In genomic region chr21:38121888-38122705, GRCh38 we compare ENCODE assay signal across 25 cellular contexts.
DNase-seq lines count a peak whose midpoint lies in the region; ATAC-seq, FAIRE-seq and TF ChIP-seq lines count a peak whose summit lies in the region.
"Had no signal": no experiment of that assay in that cellular context is flagged by ENCODE, and none has a peak within 500 bp of the region (broad histone marks: within the 10 kb centered on the region; RNA-seq: fewer than 3 reads in every experiment).

No MANE protein-coding gene starts in this region.

- FAIRE-seq in endothelial cell of umbilical vein (lab: Jason Lieb, UNC), result no peak
- FAIRE-seq: A204.1, GM12892, GM19239, H54 had no signal

- no peaks in the 10 kb centered on the region for H3K4me1 ChIP-seq in CD8-positive, alpha-beta memory T cell (ENCODE audit: insufficient read depth, low read length)
- H3K4me1 ChIP-seq in endothelial cell of umbilical vein (ENCODE audit: control insufficient read depth, extremely low read depth, insufficient read depth, low read length), result no peaks in the 10 kb centered on the region
- no peaks in the 10 kb centered on the region for H3K4me1 ChIP-seq in testis
- H3K4me1 ChIP-seq: Caco-2 had no signal

- no peaks in the 10 kb centered on the region for H3K36me3 ChIP-seq in CD8-positive, alpha-beta memory T cell (ENCODE audit: insufficient read depth, low read length)
- no peaks in the 10 kb centered on the region for H3K36me3 ChIP-seq in endothelial cell of umbilical vein (ENCODE audit: control insufficient read depth in 2 of 2, extremely low read depth in 1 of 2, insufficient read depth in 2 of 2, low read length in 2 of 2)
- H3K36me3 ChIP-seq in testis (ENCODE audit: low read depth, missing control alignments), result no peaks in the 10 kb centered on the region

- peaks cover 0 to 3% (median 0%) of the 10 kb centered on the region in 5 donors for H3K9me3 Mint-ChIP-seq in CD8-positive, alpha-beta memory T cell
- no peaks in the 10 kb centered on the region for H3K9me3 Mint-ChIP-seq in activated naive CD4-positive, alpha-beta T cell treated with anti-CD3 and anti-CD28 coated beads, Interleukin-2, amount 10 ng/mL, durations not matched to agents 7 days and 5 days

- no peak overlapping the region for H3K4me2 ChIP-seq in endothelial cell of umbilical vein (ENCODE audit: insufficient read depth, low read length)
- H3K4me2 ChIP-seq: KMS-11, PC-9 had no signal

- H4K20me1 ChIP-seq in endothelial cell of umbilical vein (replicated peaks; ENCODE audit: control insufficient read depth, extremely low read depth, insufficient read depth, low read length), result no peaks in the 10 kb centered on the region

- H3K27me3 Mint-ChIP-seq in CD8-positive, alpha-beta memory T cell, result peaks cover 0 to 8% of the 10 kb centered on the region in 2 donors
- peaks cover 3% of the 10 kb centered on the region for H3K27me3 Mint-ChIP-seq in activated naive CD4-positive, alpha-beta T cell treated with anti-CD3 and anti-CD28 coated beads, Interleukin-2, amount 10 ng/mL, durations not matched to agents 7 days and 5 days
- H3K27me3 Mint-ChIP-seq: CD4-positive, alpha-beta memory T cell had no signal

- POLR2A ChIA-PET in CD8-positive, alpha-beta memory T cell (lab: Charles Lee), result no interaction called here
- POLR2A ChIA-PET in endothelial cell of umbilical vein (lab: Charles Lee), result no interaction called here

- no peak for ATAC-seq in HG03159 (IDR thresholded peaks at IDR 0.05; ENCODE audit: unreplicated experiment)

- no peaks in the 10 kb centered on the region for H3K36me3 Mint-ChIP-seq in CD8-positive, alpha-beta memory T cell
- no peaks in the 10 kb centered on the region for H3K36me3 Mint-ChIP-seq in activated naive CD4-positive, alpha-beta T cell treated with anti-CD3 and anti-CD28 coated beads, Interleukin-2, amount 10 ng/mL, durations not matched to agents 7 days and 5 days
- H3K36me3 Mint-ChIP-seq: CD4-positive, alpha-beta memory T cell had no signal

- no peak overlapping the region for H3K4me3 ChIP-seq in CD8-positive, alpha-beta memory T cell (ENCODE audit: low read length)
- H3K4me3 ChIP-seq in endothelial cell of umbilical vein (replicated peaks in 1 of 3; ENCODE audit: insufficient read depth in 1 of 3, low read depth in 1 of 3, low read length in 3 of 3) (no peak overlapping the region), testis (peak overlapping the region; percentile 34 to 51), coronary artery (no peak overlapping the region)
- H3K4me3 ChIP-seq: PC-9 had no signal

- TF ChIP-seq POLR2A in endothelial cell of umbilical vein (IDR thresholded peaks at IDR 0.05; ENCODE audit: low read depth, low read length) (no peak), testis (IDR thresholded peaks at IDR 0.05) (no peak)

- H3K79me2 ChIP-seq in endothelial cell of umbilical vein (ENCODE audit: control insufficient read depth, insufficient read depth, low read length), result no peaks in the 10 kb centered on the region

- no peaks in the 10 kb centered on the region for H3K27me3 ChIP-seq in CD8-positive, alpha-beta memory T cell (ENCODE audit: insufficient read depth, low read length, poor library complexity, severe bottlenecking)
- no peaks in the 10 kb centered on the region for H3K27me3 ChIP-seq in endothelial cell of umbilical vein (ENCODE audit: control insufficient read depth in 2 of 2, insufficient read depth in 2 of 2, low read length in 2 of 2)
- no peaks in the 10 kb centered on the region for H3K27me3 ChIP-seq in testis

- H2AFZ ChIP-seq in endothelial cell of umbilical vein (ENCODE audit: low read depth, low read length), result no peak overlapping the region
- H2AFZ ChIP-seq: PC-9 had no signal

- BruUV-seq in endothelial cell of umbilical vein (replicated peaks; lab: Mats Ljungman, UMichigan), result no TSS peak

- H3K27ac ChIP-seq in CD8-positive, alpha-beta memory T cell (ENCODE audit: low read depth, low read length), result peak overlapping the region; percentile 73
- no peak overlapping the region for H3K27ac ChIP-seq in endothelial cell of umbilical vein (ENCODE audit: insufficient read depth, low read depth, low read length)
- no peak overlapping the region for H3K27ac ChIP-seq in testis
- no peak overlapping the region for H3K27ac ChIP-seq in coronary artery
- H3K27ac ChIP-seq: KMS-11, PC-9, RWPE1 had no signal

- DNase-seq in CD8-positive, alpha-beta memory T cell, result no peak
- DNase-seq in M059J (ENCODE audit: low read depth) (peak; percentile 26), endothelial cell of umbilical vein (ENCODE audit: low read depth, low spot score) (no peak), testis (no peak), coronary artery (ENCODE audit: low spot score) (no peak)
- DNase-seq in activated naive CD4-positive, alpha-beta T cell treated with anti-CD3 and anti-CD28 coated beads, Interleukin-2, amount 10 ng/mL, durations not matched to agents 7 days and 5 days, result no peak
- DNase-seq: AML-193; C1 segment of cervical spinal cord; Caco-2; CD4-positive, alpha-beta memory T cell; EL; NCI-H1092 treated with DMSO at 0.1 percent for 48 hours; NCI-H1436 treated with DMSO at 0.1 percent for 48 hours; NCI-H187 treated with DMSO at 0.1 percent for 48 hours; NCI-H524; NCI-H774; PC-9; T-helper 1 cell had no signal

- no peak overlapping the region for H3K4me3 Mint-ChIP-seq in CD8-positive, alpha-beta memory T cell
- H3K4me3 Mint-ChIP-seq in activated naive CD4-positive, alpha-beta T cell treated with anti-CD3 and anti-CD28 coated beads, Interleukin-2, amount 10 ng/mL, durations not matched to agents 7 days and 5 days, result no peak overlapping the region
- H3K4me3 Mint-ChIP-seq: CD4-positive, alpha-beta memory T cell had no signal

- H3K9ac ChIP-seq in endothelial cell of umbilical vein (replicated peaks; ENCODE audit: extremely low read depth, insufficient read depth, low read length), result no peak overlapping the region
- H3K9ac ChIP-seq: KMS-11 had no signal

- TF ChIP-seq CTCF in endothelial cell of umbilical vein (IDR thresholded peaks at IDR 0.05; ENCODE audit: extremely low read depth in 1 of 2, insufficient read depth in 1 of 2, low read depth in 1 of 2, low read length in 2 of 2), result no peak
- TF ChIP-seq CTCF in testis (IDR thresholded peaks at IDR 0.05), result no peak
- TF ChIP-seq CTCF in coronary artery (IDR thresholded peaks at IDR 0.05), result no peak

- dilution Hi-C loops in endothelial cell of umbilical vein (cut with MboI; ENCODE audit: extremely low pct_ligation_motif_present, low sequenced_read_pairs), result no loop called here

- no peak overlapping the region for H3K27ac Mint-ChIP-seq in CD8-positive, alpha-beta memory T cell
- H3K27ac Mint-ChIP-seq in activated naive CD4-positive, alpha-beta T cell treated with anti-CD3 and anti-CD28 coated beads, Interleukin-2, amount 10 ng/mL, durations not matched to agents 7 days and 5 days, result no peak overlapping the region
- H3K27ac Mint-ChIP-seq: CD4-positive, alpha-beta memory T cell had no signal

- 65 to 72% methylated on average over 7 of the region's 7 CpGs for WGBS in testis, 2 donors

- no peaks in the 10 kb centered on the region for H3K4me1 Mint-ChIP-seq in CD8-positive, alpha-beta memory T cell
- peaks cover 7% of the 10 kb centered on the region for H3K4me1 Mint-ChIP-seq in activated naive CD4-positive, alpha-beta T cell treated with anti-CD3 and anti-CD28 coated beads, Interleukin-2, amount 10 ng/mL, durations not matched to agents 7 days and 5 days
- H3K4me1 Mint-ChIP-seq: CD4-positive, alpha-beta memory T cell had no signal

- H3K9me3 ChIP-seq in CD8-positive, alpha-beta memory T cell (ENCODE audit: low read length), result no peaks in the 10 kb centered on the region
- H3K9me3 ChIP-seq in endothelial cell of umbilical vein (replicated peaks; ENCODE audit: control insufficient read depth, insufficient read depth, low read length) (no peaks in the 10 kb centered on the region), testis (no peaks in the 10 kb centered on the region)
- H3K9me3 ChIP-seq: Caco-2 had no signal

- CTCF ChIA-PET in CD8-positive, alpha-beta memory T cell (lab: Charles Lee), result interaction anchor here (0.6 to 1.2 kb wide), 2 partner anchors 37 to 821 kb away, joined by 3 read pairs; no protein-coding TSS in a partner anchor
- CTCF ChIA-PET in endothelial cell of umbilical vein (lab: Charles Lee), result interaction anchor here (0.9 to 1.2 kb wide), 3 partner anchors 12 to 421 kb away, joined by 3 read pairs; no protein-coding TSS in a partner anchor
- CTCF ChIA-PET in activated naive CD4-positive, alpha-beta T cell treated with anti-CD3 and anti-CD28 coated beads, Interleukin-2, amount 10 ng/mL, durations not matched to agents 7 days and 5 days (lab: Charles Lee), result interaction anchor here (1.2 kb wide), 1 partner anchor 410 kb away, joined by 4 read pairs; no protein-coding TSS in a partner anchor

- intact Hi-C loops in endothelial cell of umbilical vein (cut with micrococcal nuclease), result no loop called here
- intact Hi-C loops in testis (cut with DNase I; ENCODE audit: low total_unique reads), result no loop called here

- no peaks in the 10 kb centered on the region for H3K9me1 ChIP-seq in endothelial cell of umbilical vein (replicated peaks; ENCODE audit: control insufficient read depth, extremely low read depth, insufficient read depth, low read length)

TF ChIP-seq in endothelial cell of umbilical vein, 7 proteins besides CTCF, POLR2A, EP300 and RAD21:
- TF ChIP-seq JUN (IDR thresholded peaks at IDR 0.05; ENCODE audit: borderline replicate concordance, insufficient read depth, insufficient read length, low read depth) (no peak), GATA2 (IDR thresholded peaks at IDR 0.05; ENCODE audit: insufficient read depth, insufficient read length, low read depth, low read length) (no peak), FOS (IDR thresholded peaks at IDR 0.05; ENCODE audit: borderline replicate concordance, insufficient read depth, low read length) (peak; percentile 26)

Comparison
In these comparisons a context has a peak if more than half of its experiments do, and no peak if none do; other contexts are left out.
1. H3K4me3 ChIP-seq: peak in testis (2 of 2); none in CD8-positive, alpha-beta memory T cell (single experiment), endothelial cell of umbilical vein (0 of 3) and coronary artery (single experiment).